ENCODE assay signal across 6 cellular contexts in genomic region chr12:6871052-6871957, GRCh38. TPM values are rescaled to one million over a fixed set of nuclear protein-coding genes. Genes with fewer than 3 reads are reported as not detected.
DNase-seq lines count a peak whose midpoint lies in the region; TF ChIP-seq lines count a peak whose summit lies in the region.

No MANE protein-coding gene starts in this region.

- H3K27me3 ChIP-seq in mucosa of stomach (ENCODE audit: control insufficient read depth, insufficient read depth, low read length) (no peaks in the 10 kb centered on the region), tibial nerve (no peaks in the 10 kb centered on the region)

- 82 to 84% methylated on average over 12 of the region's 12 CpGs for WGBS in tibial nerve, 2 donors

- H3K27me3 Mint-ChIP-seq in activated naive CD8-positive, alpha-beta T cell treated with anti-CD3 and anti-CD28 coated beads for 36 hours, result no peaks in the 10 kb centered on the region

- H3K36me3 Mint-ChIP-seq in activated naive CD8-positive, alpha-beta T cell treated with anti-CD3 and anti-CD28 coated beads for 36 hours, result peaks cover 59% of the 10 kb centered on the region

- H3K4me1 Mint-ChIP-seq in activated naive CD8-positive, alpha-beta T cell treated with anti-CD3 and anti-CD28 coated beads for 36 hours, result peaks cover 56% of the 10 kb centered on the region

- H3K4me3 ChIP-seq in AG09309 (ENCODE audit: control insufficient read depth, low read depth, low read length) (peak overlapping the region; percentile 65), mucosa of stomach (ENCODE audit: low read length) (peak overlapping the region; percentile 98), tibial nerve (peak overlapping the region in 1 of 4 donors; percentile 89)

- H3K36me3 ChIP-seq in mucosa of stomach (ENCODE audit: control insufficient read depth, insufficient read depth, low read length), result no peaks in the 10 kb centered on the region
- peaks cover 0 to 21% (median 0%) of the 10 kb centered on the region in 3 donors for H3K36me3 ChIP-seq in tibial nerve

- peak overlapping the region; percentile 95 for H3K27ac Mint-ChIP-seq in activated naive CD8-positive, alpha-beta T cell treated with anti-CD3 and anti-CD28 coated beads for 36 hours

- peak overlapping the region in 2 of 4 donors; percentile 90 to 92 for H3K27ac ChIP-seq in tibial nerve

- no peak for TF ChIP-seq CTCF in AG09309 (IDR thresholded peaks at IDR 0.05; ENCODE audit: control insufficient read depth, insufficient read depth, low read depth, low read length, missing control alignments)
- no peak for TF ChIP-seq CTCF in tibial nerve (IDR thresholded peaks at IDR 0.05)

- DNase-seq in AG09309 (ENCODE audit: low read depth) (no peak), HuH-7.5 (ENCODE audit: low spot score) (peak; percentile 63), tibial nerve (ENCODE audit: low spot score in 2 of 2) (no peak), middle frontal gyrus (ENCODE audit: extremely low spot score, low spot score) (no peak)
- DNase-seq in activated naive CD8-positive, alpha-beta T cell treated with anti-CD3 and anti-CD28 coated beads for 36 hours, result peak; percentile 56

- TF ChIP-seq POLR2A in tibial nerve (IDR thresholded peaks at IDR 0.05), result no peak

- no peaks in the 10 kb centered on the region for H3K9me3 ChIP-seq in mucosa of stomach (ENCODE audit: control insufficient read depth, low read length)
- no peaks in the 10 kb centered on the region for H3K9me3 ChIP-seq in tibial nerve

- H3K9me3 Mint-ChIP-seq in activated naive CD8-positive, alpha-beta T cell treated with anti-CD3 and anti-CD28 coated beads for 36 hours, result no peaks in the 10 kb centered on the region

- peaks cover 42% of the 10 kb centered on the region for H3K4me1 ChIP-seq in mucosa of stomach (ENCODE audit: control insufficient read depth, insufficient read depth, low read length)
- H3K4me1 ChIP-seq in tibial nerve, result peaks cover 0 to 64% (median 32%) of the 10 kb centered on the region in 4 donors

- H3K4me3 Mint-ChIP-seq in activated naive CD8-positive, alpha-beta T cell treated with anti-CD3 and anti-CD28 coated beads for 36 hours, result peak overlapping the region; percentile 90

- peak overlapping the region; percentile 90 for H3K9ac ChIP-seq in mucosa of stomach (ENCODE audit: low read length)

- TF ChIP-seq EP300 in tibial nerve (IDR thresholded peaks at IDR 0.05), result no peak

RNA-seq across cellular contexts. Expression of gene SPSB2, which starts 1.8 kb away (rescaled TPM):
- 1 to 10 TPM; 2.7 to 3.0 TPM for total RNA-seq in activated naive CD8-positive, alpha-beta T cell treated with anti-CD3 and anti-CD28 coated beads for 36 hours
- total RNA-seq in tibial nerve, result 10 to 100 TPM in 3 of 4 donors, 1 to 10 TPM in 1; 9.4 to 12.7 (median 11.8) TPM

RNA-seq across cellular contexts. Expression of gene TPI1, which starts 4.0 kb away (rescaled TPM):
- total RNA-seq in activated naive CD8-positive, alpha-beta T cell treated with anti-CD3 and anti-CD28 coated beads for 36 hours, result 1,000 to 10,000 TPM; 1,593 to 1,653 TPM
- 100 to 1,000 TPM; 189 to 346 (median 282) TPM for total RNA-seq in tibial nerve

RNA-seq across cellular contexts. Expression of gene USP5, which starts 19.4 kb away (rescaled TPM):
- 100 to 1,000 TPM; 125 to 127 TPM for total RNA-seq in activated naive CD8-positive, alpha-beta T cell treated with anti-CD3 and anti-CD28 coated beads for 36 hours
- 10 to 100 TPM; 47.6 to 63.9 (median 56.8) TPM for total RNA-seq in tibial nerve

RNA-seq across cellular contexts. Expression of gene CDCA3, which starts 20.2 kb away (rescaled TPM):
- 10 to 100 TPM; 62.5 to 64.0 TPM for total RNA-seq in activated naive CD8-positive, alpha-beta T cell treated with anti-CD3 and anti-CD28 coated beads for 36 hours
- 10 to 100 TPM in 1 of 4 donors, 1 to 10 TPM in 1, under 1 TPM in 2; 0.21 to 19.4 (median 3.6) TPM for total RNA-seq in tibial nerve

RNA-seq across cellular contexts. Expression of gene GNB3, which starts 30.6 kb away (rescaled TPM):
- total RNA-seq in activated naive CD8-positive, alpha-beta T cell treated with anti-CD3 and anti-CD28 coated beads for 36 hours, result under 1 TPM in 1 of 2 experiments, not detected in 1; 0.10 TPM
- 1 to 10 TPM in 3 of 4 donors, under 1 TPM in 1; 0.84 to 9.9 (median 5.6) TPM for total RNA-seq in tibial nerve

Comparison
In these comparisons a context has a peak if more than half of its experiments do, and no peak if none do; other contexts are left out.
1. DNase-seq: peak in HuH-7.5 (single experiment) and activated naive CD8-positive, alpha-beta T cell treated with anti-CD3 and anti-CD28 coated beads for 36 hours (single experiment); none in AG09309 (single experiment), tibial nerve (0 of 2) and middle frontal gyrus (single experiment).
2. RNA of gene TPI1, which starts 4.0 kb away (total RNA-seq): 1,593 to 1,653 TPM in activated naive CD8-positive, alpha-beta T cell treated with anti-CD3 and anti-CD28 coated beads for 36 hours; 189 to 346 TPM in tibial nerve; every median in the first group is over 4 times any median in the second.